In the genomic region with DNA sequence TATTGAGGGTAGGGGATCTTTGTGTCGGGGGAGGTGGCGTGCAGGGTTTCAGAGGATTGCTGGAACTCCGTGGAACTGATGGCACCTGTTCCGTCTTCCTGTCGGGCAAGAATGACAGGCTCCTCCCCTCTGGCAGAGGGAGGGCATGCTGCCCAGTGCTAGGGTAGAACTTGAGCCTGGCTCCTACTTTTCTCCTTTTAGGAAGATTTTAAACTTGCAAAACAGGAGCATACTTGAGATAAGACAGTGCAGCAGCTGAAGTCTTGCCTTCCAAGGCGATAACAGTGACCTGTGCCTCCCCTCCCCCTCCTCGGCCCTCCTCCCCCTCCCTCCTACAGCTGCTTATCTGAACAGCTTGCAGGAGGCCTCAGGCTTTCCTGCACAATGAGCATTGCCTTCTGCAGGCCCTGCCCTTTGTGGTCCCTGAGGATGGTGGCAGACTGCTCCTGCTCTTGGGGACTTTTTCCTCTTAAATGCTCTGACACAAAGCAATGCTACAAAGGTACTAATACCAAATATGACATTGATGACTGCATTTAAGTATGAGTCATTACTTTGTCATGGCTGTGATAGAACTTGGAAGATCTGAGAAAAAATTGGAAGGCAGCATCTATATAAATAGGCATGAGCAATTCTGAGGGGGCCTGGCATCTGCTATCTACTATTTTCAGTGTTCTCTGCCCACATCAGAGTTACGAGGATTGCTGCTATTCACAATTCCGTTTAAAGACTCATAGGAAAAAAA, we compare ENCODE assay signal across 8 cellular contexts. TPM values are rescaled to one million over a fixed set of nuclear protein-coding genes. Genes with fewer than 3 reads are reported as not detected.
A peak's percentile ranks its signal among the peaks of the same experiment; 100 is the strongest.
DNase-seq lines count a peak whose midpoint lies in the region; ATAC-seq and TF ChIP-seq lines count a peak whose summit lies in the region.

No MANE protein-coding gene starts in this region.

- H3K4me3 Mint-ChIP-seq in CD8-positive, alpha-beta memory T cell = peak overlapping the region; percentile 52 to 89 (median 79)
- H3K4me3 Mint-ChIP-seq in activated CD4-positive, alpha-beta memory T cell treated with anti-CD3 and anti-CD28 coated beads for 36 hours = peak overlapping the region; percentile 82

- H3K9me2 ChIP-seq in Loucy (replicated peaks; ENCODE audit: low read depth, low read length) = no peaks in the 10 kb centered on the region

- peaks cover 27% of the 10 kb centered on the region for H3K4me1 ChIP-seq in CD8-positive, alpha-beta memory T cell (ENCODE audit: insufficient read depth, low read length)
- H3K4me1 ChIP-seq in Loucy (ENCODE audit: insufficient read depth, low read length, poor library complexity, severe bottlenecking) = peaks cover 13% of the 10 kb centered on the region
- peaks cover 4 to 9% of the 10 kb centered on the region in 2 donors for H3K4me1 ChIP-seq in esophagus (ENCODE audit: control insufficient read depth in 2 of 2, insufficient read depth in 2 of 2, low read length in 1 of 2)
- peaks cover 26 to 30% of the 10 kb centered on the region in 2 donors for H3K4me1 ChIP-seq in mucosa of rectum (ENCODE audit: control insufficient read depth in 2 of 2, insufficient read depth in 2 of 2, low read length in 2 of 2)
- H3K4me1 ChIP-seq in stomach smooth muscle (ENCODE audit: control insufficient read depth, insufficient read depth, low read length) = peaks cover 37% of the 10 kb centered on the region

- H3K9ac ChIP-seq in Loucy (ENCODE audit: low read depth, low read length, poor library complexity, severe bottlenecking) = peak overlapping the region; percentile 59
- peak overlapping the region; percentile 80 to 87 for H3K9ac ChIP-seq in mucosa of rectum (ENCODE audit: low read depth in 1 of 2, low read length in 2 of 2)
- H3K9ac ChIP-seq in stomach smooth muscle (ENCODE audit: low read length in 2 of 2) = peak overlapping the region; percentile 47 to 89

- no peak overlapping the region for H3K27ac ChIP-seq in CD8-positive, alpha-beta memory T cell (ENCODE audit: low read depth, low read length)
- H3K27ac ChIP-seq in esophagus (ENCODE audit: low read depth in 2 of 2, low read length in 1 of 2) (peak overlapping the region; percentile 94 to 95), mucosa of rectum (ENCODE audit: low read depth in 2 of 2, low read length in 2 of 2) (peak overlapping the region; percentile 89 to 92), stomach smooth muscle (ENCODE audit: low read length) (peak overlapping the region; percentile 95)

- H2AFZ ChIP-seq in Loucy (ENCODE audit: low read length) = peak overlapping the region; percentile 78

- H4K20me1 ChIP-seq in Loucy (ENCODE audit: insufficient read depth, low read length, poor library complexity, severe bottlenecking) = no peaks in the 10 kb centered on the region

- no peak for DNase-seq in CD8-positive, alpha-beta memory T cell
- peak; percentile 77 for DNase-seq in activated CD4-positive, alpha-beta memory T cell treated with anti-CD3 and anti-CD28 coated beads for 36 hours

- intact Hi-C loops in activated CD4-positive, alpha-beta memory T cell treated with anti-CD3 and anti-CD28 coated beads for 36 hours (cut with micrococcal nuclease) = loop anchor here (1.0 to 10.0 kb wide), 4 partner anchors 28 to 198 kb away; no protein-coding TSS in a partner anchor

- no peaks in the 10 kb centered on the region for H3F3A ChIP-seq in Loucy (ENCODE audit: low read depth)

- H3K4me1 Mint-ChIP-seq in CD8-positive, alpha-beta memory T cell = peaks cover 21 to 38% (median 24%) of the 10 kb centered on the region in 3 donors
- peaks cover 28% of the 10 kb centered on the region for H3K4me1 Mint-ChIP-seq in activated CD4-positive, alpha-beta memory T cell treated with anti-CD3 and anti-CD28 coated beads for 36 hours (ENCODE audit: low read depth)

- ATAC-seq in GM21526 (IDR thresholded peaks at IDR 0.05; ENCODE audit: low FRiP score, unreplicated experiment) (no peak), GM21423 (IDR thresholded peaks at IDR 0.05; ENCODE audit: unreplicated experiment) (no peak)

- TF ChIP-seq CTCF in Loucy (conservative IDR thresholded peaks at IDR 0.05; ENCODE audit: low read length) = no peak

- CTCF ChIA-PET in CD8-positive, alpha-beta memory T cell (lab: Charles Lee) = no interaction called here
- CTCF ChIA-PET in activated CD4-positive, alpha-beta memory T cell treated with anti-CD3 and anti-CD28 coated beads for 36 hours (lab: Charles Lee) = interaction anchor here (0.8 to 1.4 kb wide), 2 partner anchors 9 to 495 kb away, joined by 3 to 4 read pairs; no protein-coding TSS in a partner anchor

- peaks cover 16 to 31% of the 10 kb centered on the region in 2 donors for H3K27me3 Mint-ChIP-seq in CD8-positive, alpha-beta memory T cell
- H3K27me3 Mint-ChIP-seq in activated CD4-positive, alpha-beta memory T cell treated with anti-CD3 and anti-CD28 coated beads for 36 hours = no peaks in the 10 kb centered on the region

- H3K79me2 ChIP-seq in Loucy (ENCODE audit: insufficient read depth, low read length) = no peaks in the 10 kb centered on the region

- H3K9me3 Mint-ChIP-seq in CD8-positive, alpha-beta memory T cell = no peaks in the 10 kb centered on the region
- H3K9me3 Mint-ChIP-seq in activated CD4-positive, alpha-beta memory T cell treated with anti-CD3 and anti-CD28 coated beads for 36 hours = no peaks in the 10 kb centered on the region

- peaks cover 7% of the 10 kb centered on the region for H3K27me3 ChIP-seq in CD8-positive, alpha-beta memory T cell (ENCODE audit: insufficient read depth, low read length, poor library complexity, severe bottlenecking)
- H3K27me3 ChIP-seq in Loucy (ENCODE audit: insufficient read depth, low read length, poor library complexity, severe bottlenecking) (no peaks in the 10 kb centered on the region), esophagus (ENCODE audit: control insufficient read depth in 1 of 2, insufficient read depth in 2 of 2, low read length in 2 of 2) (no peaks in the 10 kb centered on the region), mucosa of rectum (ENCODE audit: control insufficient read depth in 2 of 2, insufficient read depth in 2 of 2, low read length in 2 of 2) (no peaks in the 10 kb centered on the region), stomach smooth muscle (ENCODE audit: control insufficient read depth in 1 of 2, insufficient read depth in 2 of 2, low read length in 2 of 2) (no peaks in the 10 kb centered on the region)

- 27 to 29% methylated on average over 9 of the region's 9 CpGs for WGBS in esophagus, 2 donors

- H3K4me3 ChIP-seq in CD8-positive, alpha-beta memory T cell (ENCODE audit: low read length) = peak overlapping the region; percentile 66
- H3K4me3 ChIP-seq in Loucy (ENCODE audit: low read length, poor library complexity, severe bottlenecking) (peak overlapping the region; percentile 71), esophagus (ENCODE audit: low read depth in 1 of 2, low read length in 2 of 2) (peak overlapping the region; percentile 56 to 64), mucosa of rectum (ENCODE audit: low read length in 2 of 2) (peak overlapping the region; percentile 80 to 85), stomach smooth muscle (ENCODE audit: low read length in 2 of 2) (peak overlapping the region; percentile 86 to 92)

- no peaks in the 10 kb centered on the region for H3K9me3 ChIP-seq in CD8-positive, alpha-beta memory T cell (ENCODE audit: low read length)
- H3K9me3 ChIP-seq in Loucy (ENCODE audit: insufficient read depth, low read depth, low read length) (no peaks in the 10 kb centered on the region), esophagus (ENCODE audit: control insufficient read depth in 2 of 2, insufficient read depth in 1 of 2, low read depth in 1 of 2, low read length in 1 of 2) (no peaks in the 10 kb centered on the region), mucosa of rectum (ENCODE audit: control insufficient read depth in 2 of 2, low read length in 2 of 2) (no peaks in the 10 kb centered on the region), stomach smooth muscle (ENCODE audit: control insufficient read depth in 2 of 2, low read length in 2 of 2) (no peaks in the 10 kb centered on the region)

- H3K27ac Mint-ChIP-seq in CD8-positive, alpha-beta memory T cell = peak overlapping the region in 4 of 8 donors; percentile 54 to 81 (median 64)
- peak overlapping the region; percentile 84 for H3K27ac Mint-ChIP-seq in activated CD4-positive, alpha-beta memory T cell treated with anti-CD3 and anti-CD28 coated beads for 36 hours

- POLR2A ChIA-PET in CD8-positive, alpha-beta memory T cell (lab: Charles Lee) = no interaction called here
- POLR2A ChIA-PET in activated CD4-positive, alpha-beta memory T cell treated with anti-CD3 and anti-CD28 coated beads for 36 hours (lab: Charles Lee) = interaction anchor here (1.0 to 1.4 kb wide), 3 partner anchors 95 to 378 kb away, joined by 3 to 4 read pairs (median 3); no protein-coding TSS in a partner anchor

- peak overlapping the region; percentile 74 for H3K4me2 ChIP-seq in Loucy (ENCODE audit: low read depth, low read length, poor library complexity, severe bottlenecking)

- H3K36me3 Mint-ChIP-seq in CD8-positive, alpha-beta memory T cell = no peaks in the 10 kb centered on the region
- peaks cover 3% of the 10 kb centered on the region for H3K36me3 Mint-ChIP-seq in activated CD4-positive, alpha-beta memory T cell treated with anti-CD3 and anti-CD28 coated beads for 36 hours

- H3K36me3 ChIP-seq in CD8-positive, alpha-beta memory T cell (ENCODE audit: insufficient read depth, low read length) = no peaks in the 10 kb centered on the region
- no peaks in the 10 kb centered on the region for H3K36me3 ChIP-seq in Loucy (ENCODE audit: insufficient read depth, low read length)
- peaks cover 0 to 2% of the 10 kb centered on the region in 2 donors for H3K36me3 ChIP-seq in esophagus (ENCODE audit: control insufficient read depth in 2 of 2, insufficient read depth in 2 of 2, low read length in 1 of 2)
- no peaks in the 10 kb centered on the region for H3K36me3 ChIP-seq in mucosa of rectum (ENCODE audit: control insufficient read depth in 2 of 2, insufficient read depth in 2 of 2, low read length in 2 of 2)
- H3K36me3 ChIP-seq in stomach smooth muscle (ENCODE audit: control insufficient read depth in 2 of 2, insufficient read depth in 2 of 2, low read length in 2 of 2) = peaks cover 0 to 3% of the 10 kb centered on the region in 2 donors

RNA-seq across cellular contexts. Expression of a gene that starts 1.9 kb away (rescaled TPM):
- total RNA-seq in CD8-positive, alpha-beta memory T cell = 1 to 10 TPM; 2.6 to 3.4 TPM
- polyA plus RNA-seq in CD8-positive, alpha-beta memory T cell = 0.62 TPM
- 1 to 10 TPM; 5.1 to 5.7 TPM for total RNA-seq in activated CD4-positive, alpha-beta memory T cell treated with anti-CD3 and anti-CD28 coated beads for 36 hours
- 10 to 100 TPM; 13.5 to 19.8 TPM for polyA plus RNA-seq in esophagus
